Comparison of ENCODE assay signal across 10 cellular contexts in the genomic region with DNA sequence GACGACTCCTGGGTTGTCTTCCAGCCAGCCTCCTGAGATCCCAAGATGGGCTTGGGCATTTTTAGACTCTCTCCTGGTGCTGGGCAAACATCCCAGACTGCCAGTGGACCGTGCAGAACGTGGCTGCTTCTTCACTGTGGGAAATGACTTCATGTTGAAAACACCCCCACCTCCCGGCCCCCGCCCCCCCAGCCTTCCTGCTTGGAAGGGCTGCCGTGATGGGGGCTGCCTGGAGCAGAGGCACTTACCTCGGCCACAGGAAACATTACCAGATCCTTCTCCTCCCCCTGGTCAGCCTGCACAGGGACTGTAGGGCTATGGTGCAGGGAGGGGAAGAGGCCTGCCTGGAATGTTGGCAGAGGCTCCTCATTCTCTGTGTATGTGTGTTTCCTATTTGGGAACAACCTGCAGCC.
DNase-seq lines count a peak whose midpoint lies in the region; ATAC-seq and TF ChIP-seq lines count a peak whose summit lies in the region.
"Had no signal": no experiment of that assay in that cellular context is flagged by ENCODE, and none has a peak within 500 bp of the region (broad histone marks: within the 10 kb centered on the region; RNA-seq: fewer than 3 reads in every experiment).

No MANE protein-coding gene starts in this region.

- peaks cover 9% of the 10 kb centered on the region for H3K27me3 Mint-ChIP-seq in activated CD4-positive, alpha-beta memory T cell treated with anti-CD3 and anti-CD28 coated beads, Interleukin-2, amount 10 ng/mL, durations not matched to agents 7 days and 5 days

- no peak overlapping the region for H3K27ac Mint-ChIP-seq in activated CD4-positive, alpha-beta memory T cell treated with anti-CD3 and anti-CD28 coated beads, Interleukin-2, amount 10 ng/mL, durations not matched to agents 7 days and 5 days
- H3K27ac Mint-ChIP-seq: T-helper 2 cell treated with Interferon-gamma antibody and Interleukin-4, amounts not matched to agents 5 μg/mL and 100 μg/mL, for 36 hours had no signal

- H3K4me3 Mint-ChIP-seq in activated CD4-positive, alpha-beta memory T cell treated with anti-CD3 and anti-CD28 coated beads, Interleukin-2, amount 10 ng/mL, durations not matched to agents 7 days and 5 days, result no peak overlapping the region
- H3K4me3 Mint-ChIP-seq: T-helper 2 cell treated with Interferon-gamma antibody and Interleukin-4, amounts not matched to agents 5 μg/mL and 100 μg/mL, for 36 hours had no signal

- ATAC-seq in GM21723 (IDR thresholded peaks at IDR 0.05; ENCODE audit: unreplicated experiment), result no peak

- POLR2A ChIA-PET in activated CD4-positive, alpha-beta memory T cell treated with anti-CD3 and anti-CD28 coated beads, Interleukin-2, amount 10 ng/mL, durations not matched to agents 7 days and 5 days (lab: Charles Lee), result no interaction called here

- H3K9me3 Mint-ChIP-seq in activated CD4-positive, alpha-beta memory T cell treated with anti-CD3 and anti-CD28 coated beads, Interleukin-2, amount 10 ng/mL, durations not matched to agents 7 days and 5 days, result no peaks in the 10 kb centered on the region
- H3K9me3 Mint-ChIP-seq: T-helper 2 cell treated with Interferon-gamma antibody and Interleukin-4, amounts not matched to agents 5 μg/mL and 100 μg/mL, for 36 hours had no signal

- DNase-seq in AG20443 (ENCODE audit: low spot score) (peak; percentile 64), amniotic stem cell (lab: John Stamatoyannopoulos, UW) (peak; percentile 14), fibroblast of the aortic adventitia (ENCODE audit: low read depth) (peak; percentile 65), myocyte (ENCODE audit: low read depth) (peak; percentile 32), NCI-H524 (lab: John Stamatoyannopoulos, UW) (no peak), NCI-H1436 treated with DMSO at 0.1 percent for 48 hours (lab: John Stamatoyannopoulos, UW) (no peak)
- no peak for DNase-seq in activated CD4-positive, alpha-beta memory T cell treated with anti-CD3 and anti-CD28 coated beads, Interleukin-2, amount 10 ng/mL, durations not matched to agents 7 days and 5 days

- H3K36me3 Mint-ChIP-seq in activated CD4-positive, alpha-beta memory T cell treated with anti-CD3 and anti-CD28 coated beads, Interleukin-2, amount 10 ng/mL, durations not matched to agents 7 days and 5 days (ENCODE audit: low read depth), result no peaks in the 10 kb centered on the region

- CTCF ChIA-PET in activated CD4-positive, alpha-beta memory T cell treated with anti-CD3 and anti-CD28 coated beads, Interleukin-2, amount 10 ng/mL, durations not matched to agents 7 days and 5 days (lab: Charles Lee), result interaction anchor here (0.6 to 1.2 kb wide), 2 partner anchors 146 to 197 kb away, joined by 5 to 9 read pairs; no protein-coding TSS in a partner anchor

- H3K4me1 Mint-ChIP-seq in activated CD4-positive, alpha-beta memory T cell treated with anti-CD3 and anti-CD28 coated beads, Interleukin-2, amount 10 ng/mL, durations not matched to agents 7 days and 5 days, result peaks cover 3% of the 10 kb centered on the region

- TF ChIP-seq CTCF in fibroblast of the aortic adventitia (IDR thresholded peaks at IDR 0.05; ENCODE audit: insufficient read depth, low read length), result no peak

- H3K4me3 ChIP-seq in fibroblast of the aortic adventitia (ENCODE audit: low read depth, low read length), result no peak overlapping the region
- H3K4me3 ChIP-seq: thoracic aorta had no signal

Comparison
In these comparisons a context has a peak if more than half of its experiments do, and no peak if none do; other contexts are left out.
1. DNase-seq: peak in AG20443 (single experiment), amniotic stem cell (single experiment), fibroblast of the aortic adventitia (single experiment) and myocyte (single experiment); none in NCI-H524 (0 of 2), NCI-H1436 treated with DMSO at 0.1 percent for 48 hours (single experiment) and activated CD4-positive, alpha-beta memory T cell treated with anti-CD3 and anti-CD28 coated beads, Interleukin-2, amount 10 ng/mL, durations not matched to agents 7 days and 5 days (single experiment).